9 cellular contexts compared by ENCODE assay signal in genomic region chr5:14706615-14707021, GRCh38. TPM values are rescaled to one million over a fixed set of nuclear protein-coding genes. Genes with fewer than 3 reads are reported as not detected.
DNase-seq lines count a peak whose midpoint lies in the region; ATAC-seq lines count a peak whose summit lies in the region.
"Had no signal": no experiment of that assay in that cellular context is flagged by ENCODE, and none has a peak within 500 bp of the region (broad histone marks: within the 10 kb centered on the region; RNA-seq: fewer than 3 reads in every experiment).

No MANE protein-coding gene starts in this region.

- H3K36me3 Mint-ChIP-seq in activated naive CD8-positive, alpha-beta T cell, result peaks cover 32% of the 10 kb centered on the region

- peak; percentile 70 for DNase-seq in AG20443 (ENCODE audit: low spot score)
- peak; percentile 20 to 57 for DNase-seq in NOMO-1 (lab: John Stamatoyannopoulos, UW; ENCODE audit: unreplicated experiment in 2 of 2)
- DNase-seq in myocyte (ENCODE audit: low read depth), result peak; percentile 41
- no peak for DNase-seq in DMS79 (lab: John Stamatoyannopoulos, UW)

- no peaks in the 10 kb centered on the region for H3K27me3 Mint-ChIP-seq in activated naive CD8-positive, alpha-beta T cell

- peak overlapping the region; percentile 89 for H3K4me3 Mint-ChIP-seq in activated naive CD8-positive, alpha-beta T cell
- H3K4me3 Mint-ChIP-seq: neural progenitor cell had no signal

- ATAC-seq in GM21423 (IDR thresholded peaks at IDR 0.05; ENCODE audit: unreplicated experiment), result no peak
- ATAC-seq in HG03108 (IDR thresholded peaks at IDR 0.05; ENCODE audit: unreplicated experiment), result no peak
- no peak for ATAC-seq in GM21360 (IDR thresholded peaks at IDR 0.05; ENCODE audit: unreplicated experiment)

- peaks cover 89% of the 10 kb centered on the region for H3K4me1 Mint-ChIP-seq in activated naive CD8-positive, alpha-beta T cell (ENCODE audit: low read depth)
- H3K4me1 Mint-ChIP-seq: neural progenitor cell had no signal

- H3K27ac Mint-ChIP-seq in activated naive CD8-positive, alpha-beta T cell, result peak overlapping the region; percentile 100
- H3K27ac Mint-ChIP-seq: neural progenitor cell had no signal

- no peaks in the 10 kb centered on the region for H3K9me3 Mint-ChIP-seq in activated naive CD8-positive, alpha-beta T cell (ENCODE audit: low read depth)
- H3K9me3 Mint-ChIP-seq: neural progenitor cell had no signal

RNA-seq across cellular contexts. Expression of gene OTULIN, which starts 42.1 kb away (rescaled TPM):
- total RNA-seq in myocyte, result 32.2 and 34.5 TPM in 2 replicates
- 12.9 TPM for polyA plus RNA-seq in myocyte (2012)
